20 cellular contexts compared by ENCODE assay signal in the genomic region with DNA sequence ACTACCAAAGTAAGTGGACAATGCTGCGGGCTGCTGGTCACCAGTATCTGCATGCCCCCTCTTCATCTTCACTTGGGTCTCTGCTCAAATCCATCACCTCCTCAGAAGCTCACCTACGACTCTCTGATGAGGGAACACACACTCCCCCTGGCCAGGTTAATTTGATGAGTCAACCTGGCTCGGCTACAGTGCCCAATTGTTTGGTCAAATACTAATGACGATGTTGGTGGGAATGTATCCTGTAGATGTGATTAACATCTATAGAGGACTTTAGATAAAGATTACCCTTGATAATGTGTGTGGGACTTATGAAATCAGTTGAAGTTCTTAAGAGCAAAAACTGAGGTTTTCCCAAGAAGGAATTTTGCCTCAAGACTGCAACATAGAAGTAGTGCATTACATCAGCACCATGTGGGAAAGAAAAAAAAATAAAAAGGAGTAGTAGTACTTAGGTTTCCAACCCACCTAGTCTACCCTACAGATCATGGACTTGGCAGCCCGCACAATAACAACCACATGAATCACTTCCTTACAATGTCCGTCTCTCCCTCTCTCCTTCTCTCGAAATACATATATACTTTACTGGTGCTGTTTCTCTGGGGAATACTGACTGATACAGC.
DNase-seq lines count a peak whose midpoint lies in the region; ATAC-seq, FAIRE-seq and TF ChIP-seq lines count a peak whose summit lies in the region.
"Had no signal": no experiment of that assay in that cellular context is flagged by ENCODE, and none has a peak within 500 bp of the region (broad histone marks: within the 10 kb centered on the region; RNA-seq: fewer than 3 reads in every experiment).

No MANE protein-coding gene starts in this region.

- peaks cover 3% of the 10 kb centered on the region for H3K9me3 Mint-ChIP-seq in astrocyte (ENCODE audit: unreplicated experiment)
- H3K9me3 Mint-ChIP-seq: activated naive CD8-positive, alpha-beta T cell treated with anti-CD3 and anti-CD28 coated beads, Interleukin-2, amount 10 ng/mL, durations not matched to agents 7 days and 5 days; natural killer cell had no signal

- no peak overlapping the region for H2BK20ac ChIP-seq in IMR-90 (ENCODE audit: low read depth, low read length)

- no peak for TF ChIP-seq POLR2A in IMR-90 (IDR thresholded peaks at IDR 0.05; ENCODE audit: low read depth, low read length)

- ATAC-seq in IMR-90 (ENCODE audit: low read depth) (peak; percentile 64), GM21786 (IDR thresholded peaks at IDR 0.05; ENCODE audit: unreplicated experiment) (no peak), HG03565 (IDR thresholded peaks at IDR 0.05; ENCODE audit: unreplicated experiment) (no peak)
- ATAC-seq: HepG2, natural killer cell had no signal

- no peak overlapping the region for H3K4me3 Mint-ChIP-seq in astrocyte (ENCODE audit: unreplicated experiment)
- H3K4me3 Mint-ChIP-seq: activated CD4-positive, alpha-beta memory T cell treated with anti-CD3 and anti-CD28 coated beads, Interleukin-2, amount 10 ng/mL, durations not matched to agents 7 days and 5 days; activated naive CD8-positive, alpha-beta T cell treated with anti-CD3 and anti-CD28 coated beads, Interleukin-2, amount 10 ng/mL, durations not matched to agents 7 days and 5 days; CD4-positive, alpha-beta memory T cell; central memory CD8-positive, alpha-beta T cell; natural killer cell had no signal

- H3K9me3 ChIP-seq in IMR-90 (ENCODE audit: control insufficient read depth, insufficient read depth, low read length) = no peaks in the 10 kb centered on the region
- H3K9me3 ChIP-seq in astrocyte (ENCODE audit: insufficient read depth, low read depth, low read length) = no peaks in the 10 kb centered on the region
- H3K9me3 ChIP-seq: prostate gland, stomach had no signal

- no peak overlapping the region; the same call in 1 of the 2 replicates for H2AK5ac ChIP-seq in IMR-90 (ENCODE audit: low read depth, low read length)

- no peak overlapping the region for H2AFZ ChIP-seq in IMR-90 (replicated peaks; ENCODE audit: low read length, poor library complexity)
- no peak overlapping the region for H2AFZ ChIP-seq in astrocyte (ENCODE audit: low read depth, low read length)

- H3K79me2 ChIP-seq in astrocyte (ENCODE audit: insufficient read depth, low read length) = no peaks in the 10 kb centered on the region

- CTCF ChIA-PET in IMR-90 (lab: Yijun Ruan, JAX) = no interaction called here

- H3K4me3 ChIP-seq in AG10803 (ENCODE audit: low read length) = no peak overlapping the region
- no peak overlapping the region for H3K4me3 ChIP-seq in IMR-90 (ENCODE audit: insufficient read depth, low read depth, low read length)
- no peak overlapping the region for H3K4me3 ChIP-seq in astrocyte (ENCODE audit: insufficient read depth, low read depth, low read length)
- H3K4me3 ChIP-seq: prostate gland, stomach had no signal

- no peak overlapping the region for H3K4me2 ChIP-seq in IMR-90 (ENCODE audit: low read depth, low read length)
- peak overlapping the region; percentile 65 for H3K4me2 ChIP-seq in astrocyte (ENCODE audit: low read length)

- in situ Hi-C loops in IMR-90 (cut with MboI; ENCODE audit: low sequenced_read_pairs) = no loop called here

- H2BK15ac ChIP-seq in IMR-90 (ENCODE audit: low read depth, low read length) = no peak overlapping the region

- peak overlapping the region; percentile 73 for H3K27ac Mint-ChIP-seq in astrocyte (ENCODE audit: unreplicated experiment)
- H3K27ac Mint-ChIP-seq: activated CD4-positive, alpha-beta memory T cell treated with anti-CD3 and anti-CD28 coated beads, Interleukin-2, amount 10 ng/mL, durations not matched to agents 7 days and 5 days; activated naive CD8-positive, alpha-beta T cell treated with anti-CD3 and anti-CD28 coated beads, Interleukin-2, amount 10 ng/mL, durations not matched to agents 7 days and 5 days; CD4-positive, alpha-beta memory T cell; natural killer cell had no signal

- H2BK5ac ChIP-seq in IMR-90 (ENCODE audit: low read depth, low read length, poor library complexity, severe bottlenecking) = no peak overlapping the region

- no peak overlapping the region for H3K14ac ChIP-seq in IMR-90 (replicated peaks; ENCODE audit: low read depth, low read length)

- 50% methylated on average over 1 of the region's 7 CpGs; no CpG with 5 or more reads in 1 of the 2 experiments for WGBS in IMR-90 (ENCODE audit: extremely low coverage in 2 of 2, insufficient read length in 1 of 2), 2 experiments

- DNase-seq in AG10803 (ENCODE audit: low read depth) (peak; percentile 27), IMR-90 (peak; percentile 89), astrocyte (ENCODE audit: low read depth) (peak; percentile 95), iris pigment epithelial cell (ENCODE audit: low read depth) (peak; percentile 62), caudate nucleus (lab: John Stamatoyannopoulos, UW) (no peak), HuH-7.5 (ENCODE audit: low spot score) (no peak)
- DNase-seq: activated CD4-positive, alpha-beta memory T cell treated with anti-CD3 and anti-CD28 coated beads, Interleukin-2, amount 10 ng/mL, durations not matched to agents 7 days and 5 days; activated naive CD8-positive, alpha-beta T cell treated with anti-CD3 and anti-CD28 coated beads, Interleukin-2, amount 10 ng/mL, durations not matched to agents 7 days and 5 days; activated T-cell treated with anti-CD3 and anti-CD28 coated beads, Interleukin-2, amount 50 U/mL, for 48 hours; CD4-positive, alpha-beta memory T cell; natural killer cell; NCI-H1048; NCI-H526 treated with DMSO at 0.1 percent for 48 hours; stomach had no signal

- H3K23ac ChIP-seq in IMR-90 (ENCODE audit: low read depth, low read length) = no peak overlapping the region

- H3K36me3 Mint-ChIP-seq in astrocyte (ENCODE audit: low read depth, unreplicated experiment) = no peaks in the 10 kb centered on the region
- H3K36me3 Mint-ChIP-seq: activated naive CD8-positive, alpha-beta T cell treated with anti-CD3 and anti-CD28 coated beads, Interleukin-2, amount 10 ng/mL, durations not matched to agents 7 days and 5 days; CD4-positive, alpha-beta memory T cell; natural killer cell had no signal

- TF ChIP-seq CTCF in AG10803 (conservative IDR thresholded peaks at IDR 0.05; ENCODE audit: low read length) = no peak
- TF ChIP-seq CTCF in IMR-90 (conservative IDR thresholded peaks at IDR 0.05; ENCODE audit: low read depth, low read length) = no peak
- no peak for TF ChIP-seq CTCF in astrocyte (IDR thresholded peaks at IDR 0.05; ENCODE audit: insufficient read depth, low read depth, low read length)

- H2AK9ac ChIP-seq in IMR-90 (replicated peaks; ENCODE audit: low read depth, low read length, poor library complexity) = no peak overlapping the region

- no peak overlapping the region for H4K8ac ChIP-seq in IMR-90 (ENCODE audit: low read depth in 2 of 2, low read length in 2 of 2)

- H3K9ac ChIP-seq in IMR-90 (ENCODE audit: low read depth, low read length) (no peak overlapping the region), astrocyte (ENCODE audit: low read length) (no peak overlapping the region)

- H3K27me3 Mint-ChIP-seq in astrocyte (ENCODE audit: low read depth, unreplicated experiment) = peaks cover 6% of the 10 kb centered on the region
- H3K27me3 Mint-ChIP-seq: activated CD4-positive, alpha-beta memory T cell treated with anti-CD3 and anti-CD28 coated beads, Interleukin-2, amount 10 ng/mL, durations not matched to agents 7 days and 5 days; activated naive CD8-positive, alpha-beta T cell treated with anti-CD3 and anti-CD28 coated beads, Interleukin-2, amount 10 ng/mL, durations not matched to agents 7 days and 5 days; CD4-positive, alpha-beta memory T cell; central memory CD8-positive, alpha-beta T cell had no signal

- no peak overlapping the region for H3K4ac ChIP-seq in IMR-90 (ENCODE audit: low read depth, low read length)

- no TSS peak for BruUV-seq in IMR-90 (replicated peaks; lab: Mats Ljungman, UMichigan)

- peaks cover 7% of the 10 kb centered on the region for H3K4me1 Mint-ChIP-seq in astrocyte (ENCODE audit: low read depth, unreplicated experiment)
- H3K4me1 Mint-ChIP-seq: activated CD4-positive, alpha-beta memory T cell treated with anti-CD3 and anti-CD28 coated beads, Interleukin-2, amount 10 ng/mL, durations not matched to agents 7 days and 5 days; activated naive CD8-positive, alpha-beta T cell treated with anti-CD3 and anti-CD28 coated beads, Interleukin-2, amount 10 ng/mL, durations not matched to agents 7 days and 5 days; CD4-positive, alpha-beta memory T cell; central memory CD8-positive, alpha-beta T cell; natural killer cell had no signal

- no peak overlapping the region for H2BK120ac ChIP-seq in IMR-90 (ENCODE audit: low read depth, low read length)

- no peak overlapping the region for H3K56ac ChIP-seq in IMR-90 (ENCODE audit: extremely low read depth, insufficient read depth, low read length)

- intact Hi-C loops in IMR-90 (cut with micrococcal nuclease) = loop anchor here (5.0 kb wide), 1 partner anchor 480 kb away; no protein-coding TSS in a partner anchor

- H3K4me1 ChIP-seq in IMR-90 (ENCODE audit: control insufficient read depth, insufficient read depth, low read length) = no peaks in the 10 kb centered on the region
- peaks cover 13% of the 10 kb centered on the region for H3K4me1 ChIP-seq in astrocyte (ENCODE audit: insufficient read depth, low read length)
- H3K4me1 ChIP-seq: prostate gland had no signal

- peak overlapping the region; percentile 43; the same call in 1 of the 2 replicates for H4K91ac ChIP-seq in IMR-90 (ENCODE audit: insufficient read depth, low read depth, low read length)

- no peaks in the 10 kb centered on the region for H3K79me1 ChIP-seq in IMR-90 (ENCODE audit: low read depth in 1 of 2, low read length in 2 of 2)

- no peak overlapping the region for H3K18ac ChIP-seq in IMR-90 (ENCODE audit: low read depth, low read length)

- no peak for TF ChIP-seq RAD21 in IMR-90 (IDR thresholded peaks at IDR 0.05; ENCODE audit: low read length)

- no peaks in the 10 kb centered on the region for H3K9me1 ChIP-seq in IMR-90 (ENCODE audit: insufficient read depth, low read length)

- H3K36me3 ChIP-seq in IMR-90 (ENCODE audit: control insufficient read depth, insufficient read depth, low read length) (no peaks in the 10 kb centered on the region), astrocyte (ENCODE audit: insufficient read depth, low read length) (no peaks in the 10 kb centered on the region)
- H3K36me3 ChIP-seq: prostate gland, stomach had no signal

- H3K27me3 ChIP-seq in IMR-90 (ENCODE audit: control insufficient read depth, insufficient read depth, low read length) (peaks cover 3% of the 10 kb centered on the region; the same call in 1 of the 2 replicates), astrocyte (ENCODE audit: insufficient read depth, low read length) (no peaks in the 10 kb centered on the region)
- H3K27me3 ChIP-seq: stomach had no signal

- H4K20me1 ChIP-seq in IMR-90 (ENCODE audit: insufficient read depth, low read length) (no peaks in the 10 kb centered on the region), astrocyte (ENCODE audit: insufficient read depth, low read length) (no peaks in the 10 kb centered on the region)

- no peak overlapping the region for H4K5ac ChIP-seq in IMR-90 (ENCODE audit: low read depth, low read length)

- peak; percentile 67 for FAIRE-seq in astrocyte (lab: Jason Lieb, UNC)
- FAIRE-seq: GM12892, HepG2 had no signal

- POLR2A ChIA-PET in IMR-90 (lab: Charles Lee; ENCODE audit: unreplicated experiment) = no interaction called here

- dilution Hi-C loops in IMR-90 (cut with HindIII; ENCODE audit: low sequenced_read_pairs, unreplicated experiment) = no loop called here

- no peak overlapping the region for H3K27ac ChIP-seq in IMR-90 (ENCODE audit: insufficient read depth, low read length)
- no peak overlapping the region for H3K27ac ChIP-seq in astrocyte (ENCODE audit: low read depth, low read length)
- H3K27ac ChIP-seq in caudate nucleus (ENCODE audit: low read depth, low read length) = no peak overlapping the region
- H3K27ac ChIP-seq: prostate gland, stomach had no signal

Comparison
In these comparisons a context has a peak if more than half of its experiments do, and no peak if none do; other contexts are left out.
1. DNase-seq: peak in AG10803 (single experiment), IMR-90 (single experiment), astrocyte (single experiment) and iris pigment epithelial cell (single experiment); none in caudate nucleus (0 of 61) and HuH-7.5 (single experiment).